Comparison of ENCODE assay signal across 8 cellular contexts in genomic region chr19:14472202-14472961, GRCh38. TPM values are rescaled to one million over a fixed set of nuclear protein-coding genes. Genes with fewer than 3 reads are reported as not detected.
DNase-seq lines count a peak whose midpoint lies in the region; ATAC-seq and TF ChIP-seq lines count a peak whose summit lies in the region.

No MANE protein-coding gene starts in this region.

- H3K36me3 ChIP-seq in BE2C (peaks cover 23% of the 10 kb centered on the region), Peyer's patch (peaks cover 0 to 34% (median 0%) of the 10 kb centered on the region in 3 donors), gastroesophageal sphincter (peaks cover 0 to 45% of the 10 kb centered on the region in 2 donors), parathyroid adenoma (ENCODE audit: control insufficient read depth, insufficient read depth, low read length) (no peaks in the 10 kb centered on the region), transverse colon (no peaks in the 10 kb centered on the region)

- TF ChIP-seq CTCF in BE2C (IDR thresholded peaks at IDR 0.05; ENCODE audit: low read depth, low read length): peak; percentile 77
- peak; percentile 90 to 99 (median 93) for TF ChIP-seq CTCF in Peyer's patch (IDR thresholded peaks at IDR 0.05)
- peak in 3 of 4 experiments; percentile 91 to 98 (median 97) for TF ChIP-seq CTCF in gastroesophageal sphincter (IDR thresholded peaks at IDR 0.05)
- peak; percentile 95 for TF ChIP-seq CTCF in parathyroid adenoma (IDR thresholded peaks at IDR 0.05)
- TF ChIP-seq CTCF in transverse colon (IDR thresholded peaks at IDR 0.05): peak; percentile 96 to 100 (median 99)

- no peaks in the 10 kb centered on the region for H3K79me2 ChIP-seq in parathyroid adenoma

- TF ChIP-seq POLR2A in Peyer's patch (IDR thresholded peaks at IDR 0.05) (no peak), gastroesophageal sphincter (IDR thresholded peaks at IDR 0.05) (no peak), transverse colon (IDR thresholded peaks at IDR 0.05) (no peak)

- H3K9me3 ChIP-seq in BE2C: no peaks in the 10 kb centered on the region
- no peaks in the 10 kb centered on the region for H3K9me3 ChIP-seq in Peyer's patch
- H3K9me3 ChIP-seq in gastroesophageal sphincter: no peaks in the 10 kb centered on the region
- H3K9me3 ChIP-seq in parathyroid adenoma (ENCODE audit: control insufficient read depth, low read length): no peaks in the 10 kb centered on the region
- no peaks in the 10 kb centered on the region for H3K9me3 ChIP-seq in transverse colon

- no peak overlapping the region for H3K9ac ChIP-seq in parathyroid adenoma

- ATAC-seq in HG02798 (IDR thresholded peaks at IDR 0.05; ENCODE audit: poor library complexity, unreplicated experiment) (peak; percentile 53), gastroesophageal sphincter (peak; percentile 47)

- H3K27me3 ChIP-seq in BE2C: 0 out of 2 replicates have a peak, but pooled peaks cover 4% of the 10 kb centered on the region
- peaks cover 0 to 3% of the 10 kb centered on the region in 2 donors for H3K27me3 ChIP-seq in Peyer's patch
- H3K27me3 ChIP-seq in gastroesophageal sphincter: peaks cover 34% of the 10 kb centered on the region
- H3K27me3 ChIP-seq in parathyroid adenoma (ENCODE audit: control insufficient read depth, insufficient read depth, low read length): no peaks in the 10 kb centered on the region
- H3K27me3 ChIP-seq in transverse colon: peaks cover 34% of the 10 kb centered on the region

- WGBS in gastroesophageal sphincter (ENCODE audit: low coverage in 1 of 2), 2 donors: 0 to 8% methylated on average over 1 to 10 of the region's 66 CpGs
- WGBS in transverse colon (ENCODE audit: low coverage in 1 of 2), 2 donors: 7% methylated on average over 32 of the region's 66 CpGs; no CpG with 5 or more reads in 1 of the 2 donors

- peaks cover 31% of the 10 kb centered on the region for H3K4me1 ChIP-seq in BE2C
- H3K4me1 ChIP-seq in Peyer's patch: peaks cover 0 to 39% (median 18%) of the 10 kb centered on the region in 4 donors
- H3K4me1 ChIP-seq in gastroesophageal sphincter: peaks cover 0 to 61% (median 26%) of the 10 kb centered on the region in 3 donors
- H3K4me1 ChIP-seq in parathyroid adenoma: peaks cover 11% of the 10 kb centered on the region
- H3K4me1 ChIP-seq in transverse colon: peaks cover 19 to 38% (median 34%) of the 10 kb centered on the region in 4 donors

- intact Hi-C loops in transverse colon (cut with DNase I; ENCODE audit: low total_unique reads): loop anchor here (10.0 kb wide), 1 partner anchor 328 kb away; no protein-coding TSS in a partner anchor

- H3K4me2 ChIP-seq in parathyroid adenoma (ENCODE audit: low read length): peak overlapping the region; percentile 73

- TF ChIP-seq EP300 in gastroesophageal sphincter (IDR thresholded peaks at IDR 0.05) (no peak), transverse colon (IDR thresholded peaks at IDR 0.05; ENCODE audit: low read depth) (no peak)

- in situ Hi-C loops in transverse colon (cut with MboI; ENCODE audit: low pct_ligation_motif_present in 1 of 4, low pct_unique_long_range_greater_than_20kb in 1 of 4, low sequenced_read_pairs in 3 of 4): loop anchor here in 1 of 4 donors (25.0 kb wide), 1 partner anchor 285 kb away; no protein-coding TSS in a partner anchor

- peak overlapping the region; percentile 43 for H3K4me3 ChIP-seq in BE2C (ENCODE audit: low read depth, low read length)
- peak overlapping the region in 3 of 4 donors; percentile 28 to 39 (median 35) for H3K4me3 ChIP-seq in Peyer's patch
- peak overlapping the region in 1 of 2 donors; percentile 26 for H3K4me3 ChIP-seq in gastroesophageal sphincter
- H3K4me3 ChIP-seq in parathyroid adenoma (ENCODE audit: low read depth, low read length): peak overlapping the region; percentile 6
- peak overlapping the region in 2 of 4 donors; percentile 25 to 38 for H3K4me3 ChIP-seq in transverse colon

- DNase-seq in BE2C (peak; percentile 85), Peyer's patch (peak; percentile 77 to 87 (median 82)), transverse colon (peak; percentile 76), RKO (ENCODE audit: low spot score) (no peak)
- DNase-seq in activated effector memory CD4-positive, alpha-beta T cell treated with Interleukin-2 at 50 U/mL for 16 hours: peak; percentile 74

- peak overlapping the region; percentile 59 for H2AFZ ChIP-seq in parathyroid adenoma

- H3K27ac ChIP-seq in Peyer's patch (peak overlapping the region in 1 of 4 donors; percentile 25), gastroesophageal sphincter (peak overlapping the region in 2 of 4 donors; percentile 2 to 12), parathyroid adenoma (no peak overlapping the region), transverse colon (no peak overlapping the region)

RNA-seq across cellular contexts. Expression of gene PTGER1, which starts 2.8 kb away (rescaled TPM):
- 29.0 TPM for polyA plus RNA-seq in BE2C (2012; ENCODE audit: insufficient read depth, insufficient read length, low read depth)
- total RNA-seq in Peyer's patch (not detected), gastroesophageal sphincter (1 to 10 TPM in 2 of 4 donors, under 1 TPM in 2; 0.23 to 4.6 (median 1.3) TPM), transverse colon (1 to 10 TPM in 2 of 4 donors, not detected in 2; 1.1 to 1.2 TPM)

RNA-seq across cellular contexts. Expression of gene GIPC1, which starts 23.5 kb away (rescaled TPM):
- 188 TPM for polyA plus RNA-seq in BE2C (2012; ENCODE audit: insufficient read depth, insufficient read length, low read depth)
- 10 to 100 TPM; 45.8 to 68.5 (median 65.2) TPM for total RNA-seq in Peyer's patch
- 100 to 1,000 TPM in 1 of 4 donors, 10 to 100 TPM in 3; 63.8 to 115 (median 78.3) TPM for total RNA-seq in gastroesophageal sphincter
- 100 to 1,000 TPM; 295 to 569 (median 362) TPM for total RNA-seq in transverse colon

RNA-seq across cellular contexts. Expression of gene PKN1, which starts 39.3 kb away (rescaled TPM):
- polyA plus RNA-seq in BE2C (2012; ENCODE audit: insufficient read depth, insufficient read length, low read depth): 283 TPM
- total RNA-seq in Peyer's patch (100 to 1,000 TPM in 1 of 4 donors, 10 to 100 TPM in 3; 13.1 to 140 (median 28.2) TPM), gastroesophageal sphincter (100 to 1,000 TPM in 3 of 4 donors, 10 to 100 TPM in 1; 98.2 to 286 (median 139) TPM), transverse colon (100 to 1,000 TPM in 1 of 4 donors, 10 to 100 TPM in 3; 29.1 to 129 (median 55.0) TPM)

RNA-seq across cellular contexts. Expression of gene DNAJB1, which starts 45.8 kb away (rescaled TPM):
- polyA plus RNA-seq in BE2C (2012; ENCODE audit: insufficient read depth, insufficient read length, low read depth): 90.6 TPM
- total RNA-seq in Peyer's patch: 10 to 100 TPM; 34.5 to 60.2 (median 54.1) TPM
- 10 to 100 TPM; 59.3 to 72.8 (median 68.2) TPM for total RNA-seq in gastroesophageal sphincter
- 100 to 1,000 TPM in 2 of 4 donors, 10 to 100 TPM in 2; 20.3 to 111 (median 93.8) TPM for total RNA-seq in transverse colon

RNA-seq across cellular contexts. Expression of gene DDX39A, which starts 53.2 kb away (rescaled TPM):
- 374 TPM for polyA plus RNA-seq in BE2C (2012; ENCODE audit: insufficient read depth, insufficient read length, low read depth)
- total RNA-seq in Peyer's patch: 100 to 1,000 TPM in 3 of 4 donors, 10 to 100 TPM in 1; 52.5 to 283 (median 115) TPM
- total RNA-seq in gastroesophageal sphincter: 10 to 100 TPM; 31.4 to 55.5 (median 43.4) TPM
- 100 to 1,000 TPM in 3 of 4 donors, 10 to 100 TPM in 1; 66.4 to 286 (median 163) TPM for total RNA-seq in transverse colon
